1 cellular context compared by ENCODE assay signal in the genomic region with DNA sequence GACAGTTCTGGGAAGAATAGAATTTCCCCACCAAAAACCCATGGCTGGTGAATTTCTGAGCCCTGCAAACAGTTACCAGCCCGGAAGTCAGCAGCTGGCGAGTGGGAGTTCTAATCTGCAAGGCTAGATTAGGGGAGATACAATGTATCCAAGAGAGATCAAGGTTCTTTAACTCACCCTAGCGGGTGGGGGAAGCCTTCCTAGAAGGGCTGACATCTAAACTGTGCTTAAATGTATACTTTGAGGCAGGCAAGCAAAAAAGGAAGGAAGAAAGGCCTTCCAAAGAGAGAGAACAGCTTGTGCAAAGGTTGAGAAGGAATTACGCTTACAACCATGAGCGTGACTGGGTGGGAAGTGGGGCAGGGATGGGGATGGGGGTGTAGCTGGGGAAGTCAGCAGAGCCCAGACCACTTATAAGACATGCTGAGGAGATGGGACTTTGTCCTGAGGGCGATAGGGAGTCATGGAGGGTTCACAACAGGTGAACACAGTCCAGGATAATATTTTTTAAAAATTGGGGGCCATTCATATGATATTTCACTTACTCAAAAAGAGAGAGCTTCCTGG.
A peak's percentile ranks its signal among the peaks of the same experiment; 100 is the strongest.
TF ChIP-seq lines count a peak whose summit lies in the region.

No MANE protein-coding gene starts in this region.

TF ChIP-seq in K562, 482 proteins besides CTCF, POLR2A, EP300 and RAD21 (continued from another document and continues in another):
- TF ChIP-seq ZNF785 (CRISPR knock-in tag; IDR thresholded peaks at IDR 0.05): no peak
- peak; percentile 59 for TF ChIP-seq TAL1 (IDR thresholded peaks at IDR 0.05)
- no peak for TF ChIP-seq FOXA1 (IDR thresholded peaks at IDR 0.05; ENCODE audit: borderline replicate concordance)
- peak; percentile 53; the same call in 1 of the 2 replicates for TF ChIP-seq ELF1 (tag; IDR thresholded peaks at IDR 0.05)
- TF ChIP-seq TRIM28 (IDR thresholded peaks at IDR 0.05): 0 out of 2 replicates have a peak, but pooled peaks have one; percentile 20
- TF ChIP-seq ZNF133 (CRISPR knock-in tag; IDR thresholded peaks at IDR 0.05): no peak
- peak; percentile 54; the same call in 1 of the 2 replicates for TF ChIP-seq MTA2 (IDR thresholded peaks at IDR 0.05; ENCODE audit: low read depth)
- TF ChIP-seq ASH1L (IDR thresholded peaks at IDR 0.05; ENCODE audit: borderline replicate concordance, low read depth, partially characterized antibody): no peak
- TF ChIP-seq ZZZ3 (IDR thresholded peaks at IDR 0.05): no peak
- TF ChIP-seq RFX1 (IDR thresholded peaks at IDR 0.05): no peak
- no peak for TF ChIP-seq NR2C2 (CRISPR knock-in tag; IDR thresholded peaks at IDR 0.05)
- no peak for TF ChIP-seq NR2C2 (tag; IDR thresholded peaks at IDR 0.05)
- TF ChIP-seq MECOM (CRISPR knock-in tag; IDR thresholded peaks at IDR 0.05): no peak
- TF ChIP-seq ARHGAP35 (IDR thresholded peaks at IDR 0.05; ENCODE audit: partially characterized antibody): peak; percentile 38
- TF ChIP-seq, protein P1, sequence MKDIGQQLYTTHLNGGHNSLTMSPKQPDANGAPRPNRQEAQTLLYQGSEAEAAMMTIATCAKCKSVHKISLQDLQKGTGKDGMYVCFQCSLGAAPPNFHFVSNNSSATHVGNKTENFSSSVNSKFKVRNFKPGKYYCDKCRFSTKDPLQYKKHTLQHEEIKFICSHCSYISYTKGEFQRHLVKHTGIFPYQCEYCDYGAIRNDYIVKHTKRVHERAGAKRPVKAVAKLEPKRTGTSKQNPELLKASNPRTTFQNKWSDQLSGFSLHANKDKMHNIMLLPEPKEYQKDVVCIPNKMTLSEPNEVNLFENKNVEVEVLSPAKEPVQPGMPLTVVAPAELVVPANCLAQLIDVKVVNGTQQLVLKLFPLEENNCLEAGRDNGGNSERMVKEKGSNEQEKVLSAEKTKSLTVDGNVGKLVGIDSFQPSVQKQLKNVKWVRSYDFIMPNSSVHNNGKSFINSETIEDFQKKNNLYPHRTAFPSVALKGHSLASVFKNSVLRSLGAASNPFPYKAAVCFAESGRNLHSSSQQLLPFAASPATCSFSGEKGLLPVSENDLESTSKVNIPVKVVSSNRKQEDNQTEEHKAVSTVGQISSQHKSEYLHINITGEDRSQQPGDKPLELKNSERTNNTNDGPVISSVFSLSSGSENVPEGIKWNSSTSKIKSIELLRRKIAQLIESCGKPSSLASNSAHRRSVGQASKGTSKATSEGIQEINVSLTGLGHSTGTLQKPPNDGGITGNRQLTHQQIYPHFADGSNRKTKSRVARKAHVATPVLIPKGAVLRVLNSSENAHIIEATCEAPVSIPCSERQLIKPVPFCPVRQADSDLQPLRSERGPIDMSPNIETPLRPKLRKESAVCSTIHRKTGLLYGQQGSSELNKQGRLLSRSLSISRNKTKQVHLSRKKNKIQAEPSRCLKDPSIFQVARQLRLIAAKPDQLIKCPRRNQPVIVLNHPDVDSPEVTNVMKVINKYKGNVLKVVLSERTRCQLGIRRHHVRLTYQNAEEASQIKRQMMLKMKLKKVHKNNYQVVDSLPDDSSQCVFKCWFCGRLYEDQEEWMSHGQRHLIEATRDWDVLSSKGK (CRISPR knock-in tag; IDR thresholded peaks at IDR 0.05): no peak
- TF ChIP-seq ZKSCAN3 (CRISPR knock-in tag; IDR thresholded peaks at IDR 0.05): no peak
- TF ChIP-seq, protein P2, sequence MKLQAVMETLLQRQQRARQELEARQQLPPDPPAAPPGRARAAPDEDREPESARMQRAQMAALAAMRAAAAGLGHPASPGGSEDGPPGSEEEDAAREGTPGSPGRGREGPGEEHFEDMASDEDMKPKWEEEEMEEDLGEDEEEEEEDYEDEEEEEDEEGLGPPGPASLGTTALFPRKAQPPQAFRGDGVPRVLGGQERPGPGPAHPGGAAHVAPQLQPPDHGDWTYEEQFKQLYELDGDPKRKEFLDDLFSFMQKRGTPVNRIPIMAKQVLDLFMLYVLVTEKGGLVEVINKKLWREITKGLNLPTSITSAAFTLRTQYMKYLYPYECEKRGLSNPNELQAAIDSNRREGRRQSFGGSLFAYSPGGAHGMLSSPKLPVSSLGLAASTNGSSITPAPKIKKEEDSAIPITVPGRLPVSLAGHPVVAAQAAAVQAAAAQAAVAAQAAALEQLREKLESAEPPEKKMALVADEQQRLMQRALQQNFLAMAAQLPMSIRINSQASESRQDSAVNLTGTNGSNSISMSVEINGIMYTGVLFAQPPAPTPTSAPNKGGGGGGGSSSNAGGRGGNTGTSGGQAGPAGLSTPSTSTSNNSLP (IDR thresholded peaks at IDR 0.05; ENCODE audit: borderline replicate concordance, low read depth, low read length): peak; percentile 38; the same call in 1 of the 2 replicates
- TF ChIP-seq, protein P3, sequence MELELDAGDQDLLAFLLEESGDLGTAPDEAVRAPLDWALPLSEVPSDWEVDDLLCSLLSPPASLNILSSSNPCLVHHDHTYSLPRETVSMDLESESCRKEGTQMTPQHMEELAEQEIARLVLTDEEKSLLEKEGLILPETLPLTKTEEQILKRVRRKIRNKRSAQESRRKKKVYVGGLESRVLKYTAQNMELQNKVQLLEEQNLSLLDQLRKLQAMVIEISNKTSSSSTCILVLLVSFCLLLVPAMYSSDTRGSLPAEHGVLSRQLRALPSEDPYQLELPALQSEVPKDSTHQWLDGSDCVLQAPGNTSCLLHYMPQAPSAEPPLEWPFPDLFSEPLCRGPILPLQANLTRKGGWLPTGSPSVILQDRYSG (tag; conservative IDR thresholded peaks at IDR 0.05; ENCODE audit: low read depth): no peak
- TF ChIP-seq STAT5A (IDR thresholded peaks at IDR 0.05; ENCODE audit: borderline replicate concordance, low read length): peak; percentile 54; the same call in 1 of the 2 replicates
- no peak for TF ChIP-seq NCOA4 (IDR thresholded peaks at IDR 0.05; ENCODE audit: partially characterized antibody)
- 0 out of 2 replicates have a peak, but pooled peaks have one; percentile 17 for TF ChIP-seq HDAC2 (IDR thresholded peaks at IDR 0.05)
- no peak for TF ChIP-seq CHD1 (IDR thresholded peaks at IDR 0.05; ENCODE audit: low read length)
- no peak for TF ChIP-seq MCM2 (IDR thresholded peaks at IDR 0.05; ENCODE audit: low read depth)
- TF ChIP-seq NFE2L1 (tag; IDR thresholded peaks at IDR 0.05; ENCODE audit: borderline replicate concordance, low read depth): no peak
- no peak for TF ChIP-seq YBX1 (IDR thresholded peaks at IDR 0.05)
- TF ChIP-seq TGIF2 (CRISPR knock-in tag; IDR thresholded peaks at IDR 0.05): no peak
- no peak for TF ChIP-seq ZNF431 (CRISPR knock-in tag; IDR thresholded peaks at IDR 0.05)
- no peak for TF ChIP-seq HMG20A (CRISPR knock-in tag; conservative IDR thresholded peaks at IDR 0.05)
- TF ChIP-seq ZNF146 (CRISPR knock-in tag; IDR thresholded peaks at IDR 0.05; ENCODE audit: unreplicated experiment): no peak
- no peak for TF ChIP-seq GTF2A2 (tag; IDR thresholded peaks at IDR 0.05)
- no peak for TF ChIP-seq KLF13 (tag; IDR thresholded peaks at IDR 0.05; ENCODE audit: borderline replicate concordance, low read depth)
- TF ChIP-seq, protein P4, sequence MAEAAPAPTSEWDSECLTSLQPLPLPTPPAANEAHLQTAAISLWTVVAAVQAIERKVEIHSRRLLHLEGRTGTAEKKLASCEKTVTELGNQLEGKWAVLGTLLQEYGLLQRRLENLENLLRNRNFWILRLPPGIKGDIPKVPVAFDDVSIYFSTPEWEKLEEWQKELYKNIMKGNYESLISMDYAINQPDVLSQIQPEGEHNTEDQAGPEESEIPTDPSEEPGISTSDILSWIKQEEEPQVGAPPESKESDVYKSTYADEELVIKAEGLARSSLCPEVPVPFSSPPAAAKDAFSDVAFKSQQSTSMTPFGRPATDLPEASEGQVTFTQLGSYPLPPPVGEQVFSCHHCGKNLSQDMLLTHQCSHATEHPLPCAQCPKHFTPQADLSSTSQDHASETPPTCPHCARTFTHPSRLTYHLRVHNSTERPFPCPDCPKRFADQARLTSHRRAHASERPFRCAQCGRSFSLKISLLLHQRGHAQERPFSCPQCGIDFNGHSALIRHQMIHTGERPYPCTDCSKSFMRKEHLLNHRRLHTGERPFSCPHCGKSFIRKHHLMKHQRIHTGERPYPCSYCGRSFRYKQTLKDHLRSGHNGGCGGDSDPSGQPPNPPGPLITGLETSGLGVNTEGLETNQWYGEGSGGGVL (CRISPR knock-in tag; IDR thresholded peaks at IDR 0.05): no peak
- TF ChIP-seq, protein P5, sequence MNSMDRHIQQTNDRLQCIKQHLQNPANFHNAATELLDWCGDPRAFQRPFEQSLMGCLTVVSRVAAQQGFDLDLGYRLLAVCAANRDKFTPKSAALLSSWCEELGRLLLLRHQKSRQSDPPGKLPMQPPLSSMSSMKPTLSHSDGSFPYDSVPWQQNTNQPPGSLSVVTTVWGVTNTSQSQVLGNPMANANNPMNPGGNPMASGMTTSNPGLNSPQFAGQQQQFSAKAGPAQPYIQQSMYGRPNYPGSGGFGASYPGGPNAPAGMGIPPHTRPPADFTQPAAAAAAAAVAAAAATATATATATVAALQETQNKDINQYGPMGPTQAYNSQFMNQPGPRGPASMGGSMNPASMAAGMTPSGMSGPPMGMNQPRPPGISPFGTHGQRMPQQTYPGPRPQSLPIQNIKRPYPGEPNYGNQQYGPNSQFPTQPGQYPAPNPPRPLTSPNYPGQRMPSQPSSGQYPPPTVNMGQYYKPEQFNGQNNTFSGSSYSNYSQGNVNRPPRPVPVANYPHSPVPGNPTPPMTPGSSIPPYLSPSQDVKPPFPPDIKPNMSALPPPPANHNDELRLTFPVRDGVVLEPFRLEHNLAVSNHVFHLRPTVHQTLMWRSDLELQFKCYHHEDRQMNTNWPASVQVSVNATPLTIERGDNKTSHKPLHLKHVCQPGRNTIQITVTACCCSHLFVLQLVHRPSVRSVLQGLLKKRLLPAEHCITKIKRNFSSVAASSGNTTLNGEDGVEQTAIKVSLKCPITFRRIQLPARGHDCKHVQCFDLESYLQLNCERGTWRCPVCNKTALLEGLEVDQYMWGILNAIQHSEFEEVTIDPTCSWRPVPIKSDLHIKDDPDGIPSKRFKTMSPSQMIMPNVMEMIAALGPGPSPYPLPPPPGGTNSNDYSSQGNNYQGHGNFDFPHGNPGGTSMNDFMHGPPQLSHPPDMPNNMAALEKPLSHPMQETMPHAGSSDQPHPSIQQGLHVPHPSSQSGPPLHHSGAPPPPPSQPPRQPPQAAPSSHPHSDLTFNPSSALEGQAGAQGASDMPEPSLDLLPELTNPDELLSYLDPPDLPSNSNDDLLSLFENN (IDR thresholded peaks at IDR 0.05; ENCODE audit: low read depth in 2 of 2, low read length in 2 of 2): peak in 1 of 2 experiments; percentile 74; a peak in 1 of 4 replicates
- TF ChIP-seq ZNF239 (CRISPR knock-in tag; IDR thresholded peaks at IDR 0.05): no peak
- no peak for TF ChIP-seq THRAP3 (IDR thresholded peaks at IDR 0.05; ENCODE audit: borderline replicate concordance)
- TF ChIP-seq, protein P6, sequence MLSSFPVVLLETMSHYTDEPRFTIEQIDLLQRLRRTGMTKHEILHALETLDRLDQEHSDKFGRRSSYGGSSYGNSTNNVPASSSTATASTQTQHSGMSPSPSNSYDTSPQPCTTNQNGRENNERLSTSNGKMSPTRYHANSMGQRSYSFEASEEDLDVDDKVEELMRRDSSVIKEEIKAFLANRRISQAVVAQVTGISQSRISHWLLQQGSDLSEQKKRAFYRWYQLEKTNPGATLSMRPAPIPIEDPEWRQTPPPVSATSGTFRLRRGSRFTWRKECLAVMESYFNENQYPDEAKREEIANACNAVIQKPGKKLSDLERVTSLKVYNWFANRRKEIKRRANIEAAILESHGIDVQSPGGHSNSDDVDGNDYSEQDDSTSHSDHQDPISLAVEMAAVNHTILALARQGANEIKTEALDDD (IDR thresholded peaks at IDR 0.05): peak; percentile 72
- peak; percentile 77 for TF ChIP-seq SUPT5H (IDR thresholded peaks at IDR 0.05)
- peak; percentile 34 for TF ChIP-seq RBM25 (IDR thresholded peaks at IDR 0.05; ENCODE audit: low read depth, low read length, severe bottlenecking)
- no peak for TF ChIP-seq ZNF695 (CRISPR knock-in tag; IDR thresholded peaks at IDR 0.05)
- TF ChIP-seq, protein P7, sequence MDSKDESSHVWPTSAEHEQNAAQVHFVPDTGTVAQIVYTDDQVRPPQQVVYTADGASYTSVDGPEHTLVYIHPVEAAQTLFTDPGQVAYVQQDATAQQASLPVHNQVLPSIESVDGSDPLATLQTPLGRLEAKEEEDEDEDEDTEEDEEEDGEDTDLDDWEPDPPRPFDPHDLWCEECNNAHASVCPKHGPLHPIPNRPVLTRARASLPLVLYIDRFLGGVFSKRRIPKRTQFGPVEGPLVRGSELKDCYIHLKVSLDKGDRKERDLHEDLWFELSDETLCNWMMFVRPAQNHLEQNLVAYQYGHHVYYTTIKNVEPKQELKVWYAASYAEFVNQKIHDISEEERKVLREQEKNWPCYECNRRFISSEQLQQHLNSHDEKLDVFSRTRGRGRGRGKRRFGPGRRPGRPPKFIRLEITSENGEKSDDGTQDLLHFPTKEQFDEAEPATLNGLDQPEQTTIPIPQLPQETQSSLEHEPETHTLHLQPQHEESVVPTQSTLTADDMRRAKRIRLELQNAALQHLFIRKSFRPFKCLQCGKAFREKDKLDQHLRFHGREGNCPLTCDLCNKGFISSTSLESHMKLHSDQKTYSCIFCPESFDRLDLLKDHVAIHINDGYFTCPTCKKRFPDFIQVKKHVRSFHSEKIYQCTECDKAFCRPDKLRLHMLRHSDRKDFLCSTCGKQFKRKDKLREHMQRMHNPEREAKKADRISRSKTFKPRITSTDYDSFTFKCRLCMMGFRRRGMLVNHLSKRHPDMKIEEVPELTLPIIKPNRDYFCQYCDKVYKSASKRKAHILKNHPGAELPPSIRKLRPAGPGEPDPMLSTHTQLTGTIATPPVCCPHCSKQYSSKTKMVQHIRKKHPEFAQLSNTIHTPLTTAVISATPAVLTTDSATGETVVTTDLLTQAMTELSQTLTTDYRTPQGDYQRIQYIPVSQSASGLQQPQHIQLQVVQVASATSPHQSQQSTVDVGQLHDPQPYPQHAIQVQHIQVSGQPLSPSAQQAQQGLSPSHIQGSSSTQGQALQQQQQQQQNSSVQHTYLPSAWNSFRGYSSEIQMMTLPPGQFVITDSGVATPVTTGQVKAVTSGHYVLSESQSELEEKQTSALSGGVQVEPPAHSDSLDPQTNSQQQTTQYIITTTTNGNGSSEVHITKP (IDR thresholded peaks at IDR 0.05; ENCODE audit: partially characterized antibody): peak; percentile 70
- TF ChIP-seq ZNF23 (CRISPR knock-in tag; IDR thresholded peaks at IDR 0.05): no peak
- TF ChIP-seq TBP (optimal IDR thresholded peaks at IDR 0.05; ENCODE audit: low read depth, low read length): peak; percentile 97
- no peak for TF ChIP-seq ZNF263 (CRISPR knock-in tag; IDR thresholded peaks at IDR 0.05; ENCODE audit: borderline replicate concordance)
- TF ChIP-seq CBX8 (IDR thresholded peaks at IDR 0.05; ENCODE audit: borderline replicate concordance, extremely low read depth, low read depth, low read length, poor library complexity, severe bottlenecking): no peak
- TF ChIP-seq DACH1 (IDR thresholded peaks at IDR 0.05; ENCODE audit: partially characterized antibody): peak; percentile 51
- TF ChIP-seq U2AF2 (optimal IDR thresholded peaks at IDR 0.05; ENCODE audit: low read depth, low read length): no peak
- peak; percentile 87 for TF ChIP-seq PML (IDR thresholded peaks at IDR 0.05; ENCODE audit: low read length)
- TF ChIP-seq NCOR1 (IDR thresholded peaks at IDR 0.05): peak; percentile 76
